Comparison of ENCODE assay signal across 1 cellular context in the genomic region with DNA sequence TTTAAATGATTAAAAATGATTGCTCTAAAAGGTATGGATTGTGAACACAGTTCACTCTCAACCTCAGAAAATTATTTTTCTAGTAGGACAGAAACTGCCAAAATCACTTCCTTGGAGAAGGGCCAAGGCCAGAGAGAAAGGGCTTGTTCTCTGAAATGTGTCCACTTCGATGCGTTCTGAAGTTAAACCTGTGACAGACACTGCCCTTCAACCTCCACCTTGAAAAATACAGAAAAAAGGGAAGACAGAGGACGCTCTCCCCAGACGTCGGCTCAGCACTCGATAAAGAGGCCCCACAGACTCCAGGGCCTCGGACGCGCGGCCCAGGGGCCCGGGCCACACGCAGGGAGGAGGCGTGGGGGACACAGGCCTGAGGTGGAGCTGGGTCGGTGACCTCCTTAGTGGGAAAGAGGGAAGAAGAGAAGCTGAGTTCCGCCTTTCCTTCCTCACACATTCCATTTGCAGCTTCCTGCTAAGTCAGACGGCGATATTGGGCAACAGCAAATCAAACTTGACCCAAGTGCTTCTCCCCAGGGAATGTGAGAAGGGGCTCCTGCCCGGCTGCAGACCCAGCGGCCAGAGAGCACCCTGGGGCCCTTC.
TF ChIP-seq lines count a peak whose summit lies in the region.

No MANE protein-coding gene starts in this region.

TF ChIP-seq in HepG2, 621 proteins besides CTCF, POLR2A, EP300 and RAD21 (continued from another document):
- TF ChIP-seq, protein P1, sequence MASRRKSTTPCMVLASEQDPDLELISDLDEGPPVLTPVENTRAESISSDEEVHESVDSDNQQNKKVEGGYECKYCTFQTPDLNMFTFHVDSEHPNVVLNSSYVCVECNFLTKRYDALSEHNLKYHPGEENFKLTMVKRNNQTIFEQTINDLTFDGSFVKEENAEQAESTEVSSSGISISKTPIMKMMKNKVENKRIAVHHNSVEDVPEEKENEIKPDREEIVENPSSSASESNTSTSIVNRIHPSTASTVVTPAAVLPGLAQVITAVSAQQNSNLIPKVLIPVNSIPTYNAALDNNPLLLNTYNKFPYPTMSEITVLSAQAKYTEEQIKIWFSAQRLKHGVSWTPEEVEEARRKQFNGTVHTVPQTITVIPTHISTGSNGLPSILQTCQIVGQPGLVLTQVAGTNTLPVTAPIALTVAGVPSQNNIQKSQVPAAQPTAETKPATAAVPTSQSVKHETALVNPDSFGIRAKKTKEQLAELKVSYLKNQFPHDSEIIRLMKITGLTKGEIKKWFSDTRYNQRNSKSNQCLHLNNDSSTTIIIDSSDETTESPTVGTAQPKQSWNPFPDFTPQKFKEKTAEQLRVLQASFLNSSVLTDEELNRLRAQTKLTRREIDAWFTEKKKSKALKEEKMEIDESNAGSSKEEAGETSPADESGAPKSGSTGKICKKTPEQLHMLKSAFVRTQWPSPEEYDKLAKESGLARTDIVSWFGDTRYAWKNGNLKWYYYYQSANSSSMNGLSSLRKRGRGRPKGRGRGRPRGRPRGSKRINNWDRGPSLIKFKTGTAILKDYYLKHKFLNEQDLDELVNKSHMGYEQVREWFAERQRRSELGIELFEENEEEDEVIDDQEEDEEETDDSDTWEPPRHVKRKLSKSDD (CRISPR knock-in tag; IDR thresholded peaks at IDR 0.05; ENCODE audit: low read depth), result no peak
- TF ChIP-seq U2AF1 (optimal IDR thresholded peaks at IDR 0.05; ENCODE audit: low read depth, low read length), result no peak
- no peak for TF ChIP-seq ZNF484 (CRISPR knock-in tag; IDR thresholded peaks at IDR 0.05; ENCODE audit: borderline replicate concordance, low read depth)
- TF ChIP-seq GTF3A (CRISPR knock-in tag; conservative IDR thresholded peaks at IDR 0.05), result no peak
- TF ChIP-seq ZNF224 (CRISPR knock-in tag; IDR thresholded peaks at IDR 0.05), result no peak
- TF ChIP-seq, protein P2, sequence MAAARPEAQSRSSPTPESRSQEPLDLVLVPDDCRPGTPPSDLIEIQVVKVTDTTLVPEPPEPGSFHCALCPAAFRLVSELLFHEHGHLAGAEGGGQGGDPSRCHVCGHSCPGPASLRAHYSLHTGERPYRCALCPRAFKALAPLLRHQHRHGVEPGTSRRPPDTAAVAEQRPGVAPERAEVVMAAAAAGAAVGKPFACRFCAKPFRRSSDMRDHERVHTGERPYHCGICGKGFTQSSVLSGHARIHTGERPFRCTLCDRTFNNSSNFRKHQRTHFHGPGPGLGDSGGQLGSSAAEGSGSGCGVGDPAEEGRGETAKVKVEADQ (CRISPR knock-in tag; IDR thresholded peaks at IDR 0.05; ENCODE audit: borderline replicate concordance), result no peak
- TF ChIP-seq, protein P3, sequence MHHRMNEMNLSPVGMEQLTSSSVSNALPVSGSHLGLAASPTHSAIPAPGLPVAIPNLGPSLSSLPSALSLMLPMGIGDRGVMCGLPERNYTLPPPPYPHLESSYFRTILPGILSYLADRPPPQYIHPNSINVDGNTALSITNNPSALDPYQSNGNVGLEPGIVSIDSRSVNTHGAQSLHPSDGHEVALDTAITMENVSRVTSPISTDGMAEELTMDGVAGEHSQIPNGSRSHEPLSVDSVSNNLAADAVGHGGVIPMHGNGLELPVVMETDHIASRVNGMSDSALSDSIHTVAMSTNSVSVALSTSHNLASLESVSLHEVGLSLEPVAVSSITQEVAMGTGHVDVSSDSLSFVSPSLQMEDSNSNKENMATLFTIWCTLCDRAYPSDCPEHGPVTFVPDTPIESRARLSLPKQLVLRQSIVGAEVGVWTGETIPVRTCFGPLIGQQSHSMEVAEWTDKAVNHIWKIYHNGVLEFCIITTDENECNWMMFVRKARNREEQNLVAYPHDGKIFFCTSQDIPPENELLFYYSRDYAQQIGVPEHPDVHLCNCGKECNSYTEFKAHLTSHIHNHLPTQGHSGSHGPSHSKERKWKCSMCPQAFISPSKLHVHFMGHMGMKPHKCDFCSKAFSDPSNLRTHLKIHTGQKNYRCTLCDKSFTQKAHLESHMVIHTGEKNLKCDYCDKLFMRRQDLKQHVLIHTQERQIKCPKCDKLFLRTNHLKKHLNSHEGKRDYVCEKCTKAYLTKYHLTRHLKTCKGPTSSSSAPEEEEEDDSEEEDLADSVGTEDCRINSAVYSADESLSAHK (CRISPR knock-in tag; IDR thresholded peaks at IDR 0.05; ENCODE audit: borderline replicate concordance), result no peak
- TF ChIP-seq, protein P4, sequence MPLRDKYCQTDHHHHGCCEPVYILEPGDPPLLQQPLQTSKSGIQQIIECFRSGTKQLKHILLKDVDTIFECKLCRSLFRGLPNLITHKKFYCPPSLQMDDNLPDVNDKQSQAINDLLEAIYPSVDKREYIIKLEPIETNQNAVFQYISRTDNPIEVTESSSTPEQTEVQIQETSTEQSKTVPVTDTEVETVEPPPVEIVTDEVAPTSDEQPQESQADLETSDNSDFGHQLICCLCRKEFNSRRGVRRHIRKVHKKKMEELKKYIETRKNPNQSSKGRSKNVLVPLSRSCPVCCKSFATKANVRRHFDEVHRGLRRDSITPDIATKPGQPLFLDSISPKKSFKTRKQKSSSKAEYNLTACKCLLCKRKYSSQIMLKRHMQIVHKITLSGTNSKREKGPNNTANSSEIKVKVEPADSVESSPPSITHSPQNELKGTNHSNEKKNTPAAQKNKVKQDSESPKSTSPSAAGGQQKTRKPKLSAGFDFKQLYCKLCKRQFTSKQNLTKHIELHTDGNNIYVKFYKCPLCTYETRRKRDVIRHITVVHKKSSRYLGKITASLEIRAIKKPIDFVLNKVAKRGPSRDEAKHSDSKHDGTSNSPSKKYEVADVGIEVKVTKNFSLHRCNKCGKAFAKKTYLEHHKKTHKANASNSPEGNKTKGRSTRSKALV (CRISPR knock-in tag; IDR thresholded peaks at IDR 0.05), result no peak
- no peak for TF ChIP-seq ZSCAN31 (CRISPR knock-in tag; IDR thresholded peaks at IDR 0.05; ENCODE audit: low read depth)
- TF ChIP-seq NPAS2 (CRISPR knock-in tag; IDR thresholded peaks at IDR 0.05; ENCODE audit: borderline replicate concordance), result no peak
- no peak for TF ChIP-seq ZNF468 (CRISPR knock-in tag; IDR thresholded peaks at IDR 0.05)
